ENCODE assay signal across 1 cellular context in genomic region chr9:132582276-132582785, GRCh38.
TF ChIP-seq lines count a peak whose summit lies in the region.

Gene BARHL1 (plus strand): TSS chr9:132582606. CDS start chr9:132582798, 192 bp downstream.

TF ChIP-seq in K562, 482 proteins besides CTCF, POLR2A, EP300 and RAD21 (continued from another document):
- TF ChIP-seq AFF1 (IDR thresholded peaks at IDR 0.05; ENCODE audit: low read depth in 1 of 2, partially characterized antibody in 2 of 2) = peak in 1 of 2 experiments; percentile 1
- no peak for TF ChIP-seq HMGN3 (IDR thresholded peaks at IDR 0.05; ENCODE audit: borderline replicate concordance, extremely low read depth, insufficient read length, low read depth, low read length)
- peak; percentile 89 for TF ChIP-seq MIER1 (IDR thresholded peaks at IDR 0.05; ENCODE audit: low read depth)
- TF ChIP-seq ATF7 (IDR thresholded peaks at IDR 0.05) = 0 out of 2 replicates have a peak, but pooled peaks have one; percentile 5
- no peak for TF ChIP-seq HINFP (tag; conservative IDR thresholded peaks at IDR 0.05; ENCODE audit: low read depth)
- peak; percentile 35 for TF ChIP-seq CCNT2 (IDR thresholded peaks at IDR 0.05; ENCODE audit: borderline replicate concordance, extremely low read depth, insufficient read length, low read depth, low read length)
- TF ChIP-seq NR4A1 (CRISPR knock-in tag; IDR thresholded peaks at IDR 0.05) = no peak
- 0 out of 2 replicates have a peak, but pooled peaks have one; percentile 11 for TF ChIP-seq NR4A1 (tag; IDR thresholded peaks at IDR 0.05)
